9 cellular contexts compared by ENCODE assay signal in the genomic region with DNA sequence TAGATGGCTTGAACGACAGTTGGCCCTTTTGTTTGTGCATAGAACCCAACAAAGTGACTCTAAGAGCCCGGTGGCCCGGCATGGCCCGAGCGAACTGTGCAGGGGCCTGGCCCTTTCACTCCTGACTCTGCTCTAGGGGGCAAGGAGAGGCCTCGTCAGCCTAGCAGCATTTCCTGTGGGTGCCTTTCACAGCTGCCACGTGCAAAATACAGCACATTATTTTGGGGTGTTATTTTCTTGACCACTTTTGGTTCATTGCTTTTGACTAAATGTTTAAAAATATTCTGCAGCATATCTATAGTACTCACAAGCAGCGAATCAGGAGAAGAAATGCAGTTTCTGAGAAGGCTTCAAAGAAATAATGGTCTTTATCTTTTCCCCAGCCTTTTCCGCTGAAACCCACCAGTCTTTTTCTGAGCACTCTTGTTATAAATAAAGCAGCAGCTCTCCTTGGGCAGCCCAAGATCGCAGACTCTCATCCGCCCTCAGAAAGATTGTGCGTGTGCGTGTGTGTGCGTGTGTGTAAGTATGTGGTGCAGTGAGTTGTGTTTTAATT. TPM values are rescaled to one million over a fixed set of nuclear protein-coding genes. Genes with fewer than 3 reads are reported as not detected.
A peak's percentile ranks its signal among the peaks of the same experiment; 100 is the strongest.
DNase-seq lines count a peak whose midpoint lies in the region; ATAC-seq and TF ChIP-seq lines count a peak whose summit lies in the region.
"Had no signal": no experiment of that assay in that cellular context is flagged by ENCODE, and none has a peak within 500 bp of the region (broad histone marks: within the 10 kb centered on the region; RNA-seq: fewer than 3 reads in every experiment).

No MANE protein-coding gene starts in this region.

- no peaks in the 10 kb centered on the region for H3K27me3 ChIP-seq in ovary

- no peak overlapping the region for H3K4me3 ChIP-seq in ovary

- TF ChIP-seq POLR2A in ovary (IDR thresholded peaks at IDR 0.05): no peak

- TF ChIP-seq EP300 in ovary (IDR thresholded peaks at IDR 0.05): no peak

- no peak for ATAC-seq in left ventricle myocardium superior
- ATAC-seq in left cardiac atrium: no peak
- ATAC-seq in HG03066 (IDR thresholded peaks at IDR 0.05; ENCODE audit: low read depth, unreplicated experiment): peak; percentile 65

- H3K27ac ChIP-seq in ovary: peak overlapping the region; percentile 59 to 91

- intact Hi-C loops in left ventricle myocardium superior (cut with micrococcal nuclease): no loop called here
- intact Hi-C loops in left cardiac atrium (cut with DNase I): no loop called here
- intact Hi-C loops in ovary (cut with DNase I): loop anchor here in 2 of 4 donors (2.0 to 10.0 kb wide), 2 partner anchors 31 to 59 kb away; partner anchors contain the start of gene DGKD (in 1 of the 2)

- no peaks in the 10 kb centered on the region for H3K9me3 ChIP-seq in ovary

- H3K36me3 ChIP-seq in ovary: no peaks in the 10 kb centered on the region

- DNase-seq in left ventricle myocardium superior (peak; percentile 54), left cardiac atrium (no peak), ovary (peak in 2 of 5 donors; percentile 32 to 38), inferior parietal cortex (ENCODE audit: extremely low spot score) (no peak), NCI-H69 (lab: John Stamatoyannopoulos, UW) (no peak), cerebellar nuclear complex (lab: John Stamatoyannopoulos, UW) (no peak)
- DNase-seq in activated CD8-positive, alpha-beta memory T cell treated with anti-CD3 and anti-CD28 coated beads, Interleukin-2, amount 50 U/mL, for 48 hours: peak; percentile 78
- DNase-seq: DND-41 had no signal

- 52 to 74% (median 56%) methylated on average over 14 of the region's 14 CpGs for WGBS in ovary, 3 donors

- TF ChIP-seq CTCF in ovary (IDR thresholded peaks at IDR 0.05): no peak

- peaks cover 31% of the 10 kb centered on the region for H3K4me1 ChIP-seq in ovary (ENCODE audit: insufficient read depth)

RNA-seq across cellular contexts. Expression of gene DGKD, which starts 31.3 kb away (rescaled TPM):
- total RNA-seq in left ventricle myocardium superior (27.1 TPM), left cardiac atrium (10 to 100 TPM; 31.9 to 64.9 TPM), ovary (10 to 100 TPM in 6 of 7 donors, 1 to 10 TPM in 1; 9.4 to 81.8 (median 39.5) TPM)
- 10 to 100 TPM; 19.0 to 19.1 TPM for polyA plus RNA-seq in ovary

Comparison
In these comparisons a context has a peak if more than half of its experiments do, and no peak if none do; other contexts are left out.
1. DNase-seq: peak in left ventricle myocardium superior (single experiment) and activated CD8-positive, alpha-beta memory T cell treated with anti-CD3 and anti-CD28 coated beads, Interleukin-2, amount 50 U/mL, for 48 hours (single experiment); none in left cardiac atrium (single experiment), inferior parietal cortex (single experiment), NCI-H69 (single experiment) and cerebellar nuclear complex (0 of 2).